Comparison of ENCODE assay signal across 22 cellular contexts in genomic region chr5:122327110-122327509, GRCh38.
DNase-seq lines count a peak whose midpoint lies in the region; ATAC-seq lines count a peak whose summit lies in the region.
"Had no signal": no experiment of that assay in that cellular context is flagged by ENCODE, and none has a peak within 500 bp of the region (broad histone marks: within the 10 kb centered on the region; RNA-seq: fewer than 3 reads in every experiment).

No MANE protein-coding gene starts in this region.

- DNase-seq in DMS153 (lab: John Stamatoyannopoulos, UW) (peak; percentile 25), DMS153 treated with DMSO at 0.1 percent for 48 hours (lab: John Stamatoyannopoulos, UW; ENCODE audit: unreplicated experiment) (no peak), COLO668 (lab: John Stamatoyannopoulos, UW; ENCODE audit: unreplicated experiment) (peak; percentile 52), NCI-H2081 treated with DMSO at 0.1 percent for 48 hours (lab: John Stamatoyannopoulos, UW) (peak; percentile 25), NCI-H748 treated with DMSO at 0.1 percent for 48 hours (lab: John Stamatoyannopoulos, UW) (peak; percentile 73), putamen (ENCODE audit: low spot score) (no peak)
- DNase-seq in activated naive CD4-positive, alpha-beta T cell treated with Interleukin-2 at 50 U/mL for 16 hours, result no peak
- DNase-seq: ACHN; CD4-positive, alpha-beta T cell; EL; GF-D8; GOT3; IMR-90; MV-4-11; NCI-H146; NCI-H2107; NCI-H2227 treated with DMSO at 0.1 percent for 48 hours; NCI-H82; OCI-M1; T1000 had no signal

- no peak for ATAC-seq in GM19023 (IDR thresholded peaks at IDR 0.05; ENCODE audit: unreplicated experiment)
- ATAC-seq: HCT116 had no signal

Comparison
In these comparisons a context has a peak if more than half of its experiments do, and no peak if none do; other contexts are left out.
1. DNase-seq: peak in DMS153 (single experiment), COLO668 (single experiment), NCI-H2081 treated with DMSO at 0.1 percent for 48 hours (single experiment) and NCI-H748 treated with DMSO at 0.1 percent for 48 hours (single experiment); none in DMS153 treated with DMSO at 0.1 percent for 48 hours (single experiment), putamen (single experiment) and activated naive CD4-positive, alpha-beta T cell treated with Interleukin-2 at 50 U/mL for 16 hours (single experiment).